ENCODE assay signal across 14 cellular contexts in the genomic region with DNA sequence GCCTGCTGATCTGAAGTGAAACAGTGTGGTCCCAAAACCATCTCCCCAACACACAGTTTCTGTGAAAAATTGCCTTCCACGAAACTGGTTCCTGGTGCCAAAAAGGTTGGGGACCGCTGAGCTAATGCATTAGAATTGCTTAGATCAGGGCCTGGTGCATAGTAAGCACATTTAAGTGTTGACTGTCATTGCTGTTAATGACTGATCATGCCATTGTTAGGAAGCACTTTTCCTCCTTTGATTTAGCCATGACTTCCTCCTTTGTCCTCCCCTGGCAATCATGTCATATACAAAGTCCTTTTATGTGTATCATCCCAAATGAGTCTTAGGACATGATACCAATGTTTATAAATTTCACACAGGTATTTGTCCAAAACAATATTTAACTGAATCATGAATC.
DNase-seq lines count a peak whose midpoint lies in the region; ATAC-seq and TF ChIP-seq lines count a peak whose summit lies in the region.
"Had no signal": no experiment of that assay in that cellular context is flagged by ENCODE, and none has a peak within 500 bp of the region (broad histone marks: within the 10 kb centered on the region; RNA-seq: fewer than 3 reads in every experiment).

No MANE protein-coding gene starts in this region.

- peak; percentile 52 for ATAC-seq in left colon
- ATAC-seq in GM21528 (IDR thresholded peaks at IDR 0.05; ENCODE audit: low FRiP score, unreplicated experiment) = no peak
- ATAC-seq: A549, GM12878, GM23338 had no signal

- H3K27ac ChIP-seq in Peyer's patch = peak overlapping the region in 3 of 4 donors; percentile 44 to 82 (median 77)
- peak overlapping the region; percentile 73 for H3K27ac ChIP-seq in neutrophil
- H3K27ac ChIP-seq: A549, C4-2B had no signal

- DNase-seq in Peyer's patch (no peak), left colon (no peak), NCI-H2081 treated with DMSO at 0.1 percent for 48 hours (lab: John Stamatoyannopoulos, UW) (no peak)
- no peak for DNase-seq in activated effector memory CD4-positive, alpha-beta T cell treated with anti-CD3 and anti-CD28 coated beads, Interleukin-2, amount 50 U/mL, for 16 hours
- DNase-seq: BE2C; CD4-positive, alpha-beta memory T cell; DMS79; H7 had no signal

- no peaks in the 10 kb centered on the region for H3K36me3 ChIP-seq in Peyer's patch
- no peaks in the 10 kb centered on the region for H3K36me3 ChIP-seq in neutrophil
- H3K36me3 ChIP-seq: BE2C had no signal

- H3K27me3 ChIP-seq in Peyer's patch (no peaks in the 10 kb centered on the region), neutrophil (no peaks in the 10 kb centered on the region)
- H3K27me3 ChIP-seq: BE2C had no signal

- peaks cover 0 to 11% (median 0%) of the 10 kb centered on the region in 4 donors for H3K4me1 ChIP-seq in Peyer's patch
- peaks cover 32 to 36% of the 10 kb centered on the region in 2 experiments for H3K4me1 ChIP-seq in neutrophil (ENCODE audit: control insufficient read depth in 1 of 2, insufficient read depth in 1 of 2, low read depth in 1 of 2, low read length in 1 of 2)
- H3K4me1 ChIP-seq: A549, BE2C had no signal

- no peak for TF ChIP-seq POLR2A in Peyer's patch (IDR thresholded peaks at IDR 0.05)

- intact Hi-C loops in left colon (cut with DNase I, micrococcal nuclease) = no loop called here

- H3K4me3 ChIP-seq in Peyer's patch (no peak overlapping the region), neutrophil (ENCODE audit: low read depth in 1 of 2, low read length in 1 of 2) (no peak overlapping the region)
- H3K4me3 ChIP-seq: A549, GM12878, GM23338 had no signal

- H3K9me3 ChIP-seq in Peyer's patch = no peaks in the 10 kb centered on the region
- no peaks in the 10 kb centered on the region for H3K9me3 ChIP-seq in neutrophil
- H3K9me3 ChIP-seq: A549, BE2C had no signal

- TF ChIP-seq CTCF in Peyer's patch (IDR thresholded peaks at IDR 0.05) = no peak
- no peak for TF ChIP-seq CTCF in neutrophil (IDR thresholded peaks at IDR 0.05)
